In genomic region chr7:92835140-92835850, GRCh38 we compare ENCODE assay signal across 8 cellular contexts. TPM values are rescaled to one million over a fixed set of nuclear protein-coding genes. Genes with fewer than 3 reads are reported as not detected.
DNase-seq lines count a peak whose midpoint lies in the region; ATAC-seq and TF ChIP-seq lines count a peak whose summit lies in the region.

No MANE protein-coding gene starts in this region.

- TF ChIP-seq CTCF in A673 (conservative IDR thresholded peaks at IDR 0.05; ENCODE audit: low read depth, low read length) (no peak), PC-3 (conservative IDR thresholded peaks at IDR 0.05; ENCODE audit: low read depth, low read length) (no peak), natural killer cell (IDR thresholded peaks at IDR 0.05) (no peak), thoracic aorta (IDR thresholded peaks at IDR 0.05) (no peak)

- H3K4me3 Mint-ChIP-seq in activated T-cell treated with anti-CD3 and anti-CD28 coated beads, Interleukin-2, amount 50 U/mL, for 72 hours = peak overlapping the region; percentile 88 to 97
- peak overlapping the region; percentile 100 for H3K4me3 Mint-ChIP-seq in natural killer cell

- H3K9me3 ChIP-seq in A673 (ENCODE audit: low read depth, low read length, poor library complexity, severe bottlenecking) = no peaks in the 10 kb centered on the region
- H3K9me3 ChIP-seq in PC-3 (ENCODE audit: low read length) = no peaks in the 10 kb centered on the region
- no peaks in the 10 kb centered on the region for H3K9me3 ChIP-seq in thoracic aorta

- POLR2A ChIA-PET in A673 (lab: Charles Lee; ENCODE audit: low non-redundant PET) (no interaction called here), PC-3 (lab: Charles Lee; ENCODE audit: unreplicated experiment) (no interaction called here)

- peak; percentile 78 for DNase-seq in A673 (ENCODE audit: low spot score)
- DNase-seq in PC-3 = peak; percentile 62
- DNase-seq in activated T-cell treated with anti-CD3 and anti-CD28 coated beads, Interleukin-2, amount 50 U/mL, for 72 hours = peak; percentile 62 to 65
- peak; percentile 65 for DNase-seq in fibroblast of peridontal ligament (ENCODE audit: extremely low read depth)
- peak; percentile 40 for DNase-seq in natural killer cell
- DNase-seq in thoracic aorta (ENCODE audit: low spot score) = peak; percentile 4
- DNase-seq in midbrain (lab: John Stamatoyannopoulos, UW) = no peak

- ATAC-seq in GM21786 (IDR thresholded peaks at IDR 0.05; ENCODE audit: unreplicated experiment) (peak; percentile 11), PC-3 (0 out of 2 replicates have a peak, but pooled peaks have one; percentile 1), natural killer cell (peak; percentile 20 to 40 (median 21)), thoracic aorta (ENCODE audit: insufficient number of reproducible peaks, low FRiP score, low read depth) (no peak)
- ATAC-seq in activated T-cell treated with anti-CD3 and anti-CD28 coated beads, Interleukin-2, amount 50 U/mL, for 72 hours (replicated peaks in 1 of 2) = peak; percentile 5 to 20

- H3K36me3 Mint-ChIP-seq in activated T-cell treated with anti-CD3 and anti-CD28 coated beads, Interleukin-2, amount 50 U/mL, for 72 hours (ENCODE audit: insufficient read depth in 2 of 2) = peaks cover 29 to 35% of the 10 kb centered on the region in 2 donors
- no peaks in the 10 kb centered on the region for H3K36me3 Mint-ChIP-seq in natural killer cell

- H3K36me3 ChIP-seq in A673 (ENCODE audit: insufficient read depth, low read length, poor library complexity, severe bottlenecking) = no peaks in the 10 kb centered on the region
- peaks cover 4% of the 10 kb centered on the region; the same call in 1 of the 2 replicates for H3K36me3 ChIP-seq in PC-3 (ENCODE audit: low read depth, low read length)
- no peaks in the 10 kb centered on the region for H3K36me3 ChIP-seq in thoracic aorta

- peaks cover 5% of the 10 kb centered on the region for H3K4me1 ChIP-seq in A673 (ENCODE audit: insufficient read depth, low read length, poor library complexity, severe bottlenecking)
- peaks cover 25% of the 10 kb centered on the region for H3K4me1 ChIP-seq in PC-3 (ENCODE audit: insufficient read depth, low read length)
- peaks cover 4 to 18% of the 10 kb centered on the region in 2 donors for H3K4me1 ChIP-seq in thoracic aorta (ENCODE audit: control insufficient read depth in 1 of 2, low read depth in 2 of 2)

- H3K4me3 ChIP-seq in A673 (ENCODE audit: low read depth, low read length, poor library complexity, severe bottlenecking) (peak overlapping the region; percentile 83), PC-3 (ENCODE audit: low read length) (peak overlapping the region; percentile 82), thoracic aorta (peak overlapping the region; percentile 91)

- H4K20me1 ChIP-seq in PC-3 (ENCODE audit: low read length) = no peaks in the 10 kb centered on the region

- H3F3A ChIP-seq in PC-3 (ENCODE audit: low read length, unreplicated experiment) = no peaks in the 10 kb centered on the region

- no TSS peak for BruUV-seq in A673 (replicated peaks; lab: Mats Ljungman, UMichigan)
- BruUV-seq in PC-3 (replicated peaks; lab: Mats Ljungman, UMichigan) = no TSS peak

- H3K27ac Mint-ChIP-seq in activated T-cell treated with anti-CD3 and anti-CD28 coated beads, Interleukin-2, amount 50 U/mL, for 72 hours = peak overlapping the region; percentile 69
- H3K27ac Mint-ChIP-seq in natural killer cell = peak overlapping the region; percentile 88 to 94

- H3K9ac ChIP-seq in PC-3 (ENCODE audit: low read length) = peak overlapping the region; percentile 80

- peak overlapping the region; percentile 81 for H2AFZ ChIP-seq in PC-3 (ENCODE audit: low read length)

- no peak overlapping the region for H3K27ac ChIP-seq in A673 (ENCODE audit: low read depth, low read length, poor library complexity, severe bottlenecking)
- H3K27ac ChIP-seq in PC-3 (ENCODE audit: low read length) = peak overlapping the region; percentile 66
- H3K27ac ChIP-seq in thoracic aorta = peak overlapping the region; percentile 35 to 75

- intact Hi-C loops in A673 (cut with micrococcal nuclease; ENCODE audit: unreplicated experiment) = loop anchor here (2.0 kb wide), 1 partner anchor 220 kb away; no protein-coding TSS in a partner anchor
- intact Hi-C loops in PC-3 (cut with micrococcal nuclease) = loop anchor here (10.0 kb wide), 1 partner anchor 400 kb away; the partner anchor contains the start of gene VPS50
- intact Hi-C loops in natural killer cell (cut with micrococcal nuclease) = no loop called here

- H3K4me1 Mint-ChIP-seq in activated T-cell treated with anti-CD3 and anti-CD28 coated beads, Interleukin-2, amount 50 U/mL, for 72 hours (ENCODE audit: low read depth) = peaks cover 30% of the 10 kb centered on the region
- peaks cover 51 to 57% of the 10 kb centered on the region in 2 donors for H3K4me1 Mint-ChIP-seq in natural killer cell

- peaks cover 9% of the 10 kb centered on the region for H3K27me3 Mint-ChIP-seq in activated T-cell treated with anti-CD3 and anti-CD28 coated beads, Interleukin-2, amount 50 U/mL, for 72 hours (ENCODE audit: low read depth)
- peaks cover 0 to 7% of the 10 kb centered on the region in 2 donors for H3K27me3 Mint-ChIP-seq in natural killer cell (ENCODE audit: low read depth in 2 of 2)

- CTCF ChIA-PET in A673 (lab: Charles Lee) = no interaction called here
- CTCF ChIA-PET in PC-3 (lab: Charles Lee) = no interaction called here

- H3K4me2 ChIP-seq in PC-3 (ENCODE audit: low read length) = peak overlapping the region; percentile 89

- no peaks in the 10 kb centered on the region for H3K9me2 ChIP-seq in PC-3 (replicated peaks; ENCODE audit: low read length)

- H3K9me3 Mint-ChIP-seq in activated T-cell treated with anti-CD3 and anti-CD28 coated beads, Interleukin-2, amount 50 U/mL, for 72 hours = no peaks in the 10 kb centered on the region
- no peaks in the 10 kb centered on the region for H3K9me3 Mint-ChIP-seq in natural killer cell

- H3K79me2 ChIP-seq in PC-3 (ENCODE audit: low read length) = peaks cover 53% of the 10 kb centered on the region

- peaks cover 35% of the 10 kb centered on the region for H3K27me3 ChIP-seq in A673 (replicated peaks; ENCODE audit: insufficient read depth, low read depth, low read length, poor library complexity)
- H3K27me3 ChIP-seq in PC-3 (ENCODE audit: low read length) = no peaks in the 10 kb centered on the region
- H3K27me3 ChIP-seq in thoracic aorta (replicated peaks; ENCODE audit: insufficient read depth) = no peaks in the 10 kb centered on the region

RNA-seq across cellular contexts. Expression of gene CDK6, which starts 1.1 kb away (rescaled TPM):
- total RNA-seq in A673 (2021) (10.0 and 10.5 TPM in 2 replicates), PC-3 (2014; rRNA removed) (38.4 and 38.7 TPM in 2 replicates), natural killer cell (10 to 100 TPM; 41.1 to 46.3 (median 45.1) TPM), thoracic aorta (10 to 100 TPM; 25.5 to 31.8 TPM)
- 100 to 1,000 TPM; 213 to 256 TPM for total RNA-seq in activated T-cell treated with anti-CD3 and anti-CD28 coated beads, Interleukin-2, amount 50 U/mL, for 72 hours
